ENCODE assay signal across 1 cellular context in the genomic region with DNA sequence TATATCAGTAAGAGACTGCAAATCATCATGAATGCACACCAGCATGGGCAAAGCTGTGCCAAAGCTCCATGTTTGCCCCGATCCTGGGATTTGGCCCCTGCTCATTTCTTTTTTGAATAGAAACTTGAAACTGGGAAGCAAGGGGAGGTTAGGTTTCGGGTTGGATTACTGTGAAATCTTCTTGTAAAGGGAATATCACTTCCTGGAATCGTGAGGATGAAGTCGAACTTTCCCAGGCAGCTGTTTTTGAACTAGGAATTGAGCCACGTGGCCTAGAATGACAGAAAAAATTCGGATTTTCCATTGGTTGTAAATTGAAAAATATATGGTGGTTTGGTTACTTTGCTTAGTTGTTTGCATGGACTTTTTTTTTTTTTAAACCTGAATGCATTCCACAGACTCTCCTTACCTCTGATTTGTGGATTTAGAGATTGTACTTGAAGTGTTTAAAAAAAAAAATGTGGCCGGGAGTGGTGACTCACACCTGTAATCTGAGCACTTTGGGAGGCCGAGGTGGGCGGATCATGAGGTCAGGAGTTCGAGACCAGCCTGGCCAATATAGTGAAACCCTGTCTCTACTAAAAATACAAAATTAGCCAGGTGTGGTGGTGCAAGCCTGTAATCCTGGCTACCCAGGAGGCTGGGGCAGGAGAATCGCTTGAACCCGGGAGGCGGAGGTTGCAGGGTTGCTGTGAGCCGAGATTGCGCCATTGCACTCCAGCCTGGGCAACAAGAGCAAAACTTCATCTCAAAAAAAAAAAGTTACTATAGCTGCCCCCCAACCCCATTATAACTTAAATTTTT.
TF ChIP-seq lines count a peak whose summit lies in the region.

No MANE protein-coding gene starts in this region.

TF ChIP-seq in HCT116, 20 proteins besides CTCF, POLR2A, EP300 and RAD21:
- TF ChIP-seq FOSL1 (IDR thresholded peaks at IDR 0.05; ENCODE audit: low read depth) (no peak), YY1 (IDR thresholded peaks at IDR 0.05; ENCODE audit: extremely low read depth, insufficient replicate concordance, low read depth, low read length) (no peak), EGR1 (IDR thresholded peaks at IDR 0.05; ENCODE audit: low read depth) (peak; percentile 74)
